Comparison of ENCODE assay signal across 16 cellular contexts in genomic region chr5:31982027-31982426, GRCh38.
DNase-seq lines count a peak whose midpoint lies in the region; ATAC-seq, FAIRE-seq and TF ChIP-seq lines count a peak whose summit lies in the region.
"Had no signal": no experiment of that assay in that cellular context is flagged by ENCODE, and none has a peak within 500 bp of the region (broad histone marks: within the 10 kb centered on the region; RNA-seq: fewer than 3 reads in every experiment).

No MANE protein-coding gene starts in this region.

- no peak overlapping the region for H3K9ac ChIP-seq in H1 (replicated peaks in 1 of 4; ENCODE audit: extremely low read depth in 1 of 4, low read depth in 3 of 4, low read length in 3 of 4)
- H3K9ac ChIP-seq: BLaER1 had no signal

- peak overlapping the region; percentile 17 for H3K27ac Mint-ChIP-seq in progenitor cell of endocrine pancreas

- H3K27ac ChIP-seq in H1 (ENCODE audit: low read depth, low read length): no peak overlapping the region
- no peak overlapping the region for H3K27ac ChIP-seq in sigmoid colon
- no peak overlapping the region for H3K27ac ChIP-seq in body of pancreas
- H3K27ac ChIP-seq: BLaER1 had no signal

- ATAC-seq in Right ventricle myocardium inferior: peak; percentile 45
- ATAC-seq in Right ventricle myocardium superior (ENCODE audit: poor library complexity): no peak
- no peak for ATAC-seq in body of pancreas
- ATAC-seq: HepG2 had no signal

- no peak for DNase-seq in Right ventricle myocardium inferior (ENCODE audit: missing footprints)
- no peak for DNase-seq in Right ventricle myocardium superior
- peak; percentile 16 for DNase-seq in NCI-H69 (lab: John Stamatoyannopoulos, UW)
- no peak for DNase-seq in H1 (ENCODE audit: low read depth in 1 of 2, low spot score in 2 of 2)
- DNase-seq in progenitor cell of endocrine pancreas (ENCODE audit: low spot score, unreplicated experiment): no peak
- DNase-seq in sigmoid colon: no peak
- DNase-seq in body of pancreas: no peak
- no peak for DNase-seq in erythroblast (lab: John Stamatoyannopoulos, UW)
- DNase-seq: 8988T, AML-193, DMS79, GOT3 had no signal

- CTCF ChIA-PET in H1 (lab: Charles Lee; ENCODE audit: partially characterized antibody): no interaction called here

- H3K4me3 ChIP-seq in H1 (ENCODE audit: extremely low read depth in 1 of 4, insufficient read depth in 2 of 4, low read depth in 3 of 4, low read length in 4 of 4) (no peak overlapping the region), sigmoid colon (no peak overlapping the region), body of pancreas (no peak overlapping the region)
- H3K4me3 ChIP-seq: BLaER1, HAP-1 had no signal

- H3K36me3 ChIP-seq in H1 (ENCODE audit: control insufficient read depth in 2 of 4, insufficient read depth in 4 of 4, low read length in 3 of 4): no peaks in the 10 kb centered on the region
- no peaks in the 10 kb centered on the region for H3K36me3 ChIP-seq in sigmoid colon
- H3K36me3 ChIP-seq in body of pancreas (replicated peaks in 1 of 2; ENCODE audit: insufficient read depth in 1 of 2, low read depth in 2 of 2): no peaks in the 10 kb centered on the region
- H3K36me3 ChIP-seq: BLaER1, HAP-1 had no signal

- H2AK5ac ChIP-seq in H1 (ENCODE audit: low read depth, low read length): peak overlapping the region; percentile 70; the same call in 1 of the 2 replicates

- H4K20me1 ChIP-seq in H1 (replicated peaks in 1 of 2; ENCODE audit: control insufficient read depth in 1 of 2, insufficient read depth in 2 of 2, low read length in 2 of 2): no peaks in the 10 kb centered on the region
- H4K20me1 ChIP-seq: BLaER1 had no signal

- no peaks in the 10 kb centered on the region for H3K4me1 Mint-ChIP-seq in progenitor cell of endocrine pancreas (ENCODE audit: low read depth)

- no peak overlapping the region for H2BK5ac ChIP-seq in H1 (ENCODE audit: low read depth, low read length)

- no peak overlapping the region for H4K5ac ChIP-seq in H1 (ENCODE audit: insufficient read length, low read depth, low read length)

- H2BK15ac ChIP-seq in H1 (ENCODE audit: low read length): peak overlapping the region; percentile 93; the same call in 1 of the 2 replicates

- peaks cover 0 to 3% (median 0%) of the 10 kb centered on the region in 4 experiments; a peak in 1 of 7 replicates for H3K4me1 ChIP-seq in H1 (replicated peaks in 1 of 4; ENCODE audit: control insufficient read depth in 3 of 4, insufficient read depth in 4 of 4, low read length in 3 of 4)
- peaks cover 0 to 8% (median 0%) of the 10 kb centered on the region in 4 donors for H3K4me1 ChIP-seq in sigmoid colon
- H3K4me1 ChIP-seq in body of pancreas: no peaks in the 10 kb centered on the region
- H3K4me1 ChIP-seq: BLaER1 had no signal

- no peak overlapping the region for H2AFZ ChIP-seq in H1 (ENCODE audit: low read length)

- no peak overlapping the region for H2BK20ac ChIP-seq in H1 (ENCODE audit: low read length)

- H3K79me2 ChIP-seq in H1 (ENCODE audit: control insufficient read depth in 1 of 2, insufficient read depth in 2 of 2, low read length in 2 of 2): no peaks in the 10 kb centered on the region

- TF ChIP-seq EP300 in H1 (IDR thresholded peaks at IDR 0.05; ENCODE audit: borderline replicate concordance in 1 of 2, low read depth in 2 of 2, low read length in 2 of 2): no peak
- TF ChIP-seq EP300 in sigmoid colon (IDR thresholded peaks at IDR 0.05): no peak

- no peaks in the 10 kb centered on the region for H3K79me1 ChIP-seq in H1 (ENCODE audit: low read depth, low read length)

- H3K27me3 ChIP-seq in H1 (replicated peaks in 1 of 4; ENCODE audit: control insufficient read depth in 3 of 4, extremely low read depth in 1 of 4, insufficient read depth in 3 of 4, low read length in 3 of 4): no peaks in the 10 kb centered on the region
- H3K27me3 ChIP-seq in sigmoid colon: no peaks in the 10 kb centered on the region
- H3K27me3 ChIP-seq in body of pancreas: no peaks in the 10 kb centered on the region
- H3K27me3 ChIP-seq: BLaER1 had no signal

- TF ChIP-seq CTCF in H1 (IDR thresholded peaks at IDR 0.05; ENCODE audit: control extremely low read depth in 1 of 3, insufficient read depth in 1 of 3, low read depth in 1 of 3, low read length in 3 of 3) (no peak), progenitor cell of endocrine pancreas (IDR thresholded peaks at IDR 0.05; ENCODE audit: unreplicated experiment) (no peak), sigmoid colon (IDR thresholded peaks at IDR 0.05) (no peak), body of pancreas (IDR thresholded peaks at IDR 0.05) (no peak)

- H3K9me3 Mint-ChIP-seq in progenitor cell of endocrine pancreas (ENCODE audit: low read depth): no peaks in the 10 kb centered on the region

- no peak overlapping the region for H2BK12ac ChIP-seq in H1 (ENCODE audit: low read depth, low read length)

- intact Hi-C loops in Right ventricle myocardium inferior (cut with DNase I): no loop called here
- intact Hi-C loops in Right ventricle myocardium superior (cut with DNase I): no loop called here
- intact Hi-C loops in sigmoid colon (cut with DNase I): no loop called here
- intact Hi-C loops in body of pancreas (cut with DNase I): no loop called here

- no peak overlapping the region for H3K14ac ChIP-seq in H1 (ENCODE audit: insufficient read length)

- no peak for TF ChIP-seq POLR2A in H1 (IDR thresholded peaks at IDR 0.05; ENCODE audit: control extremely low read depth in 1 of 2, low read depth in 2 of 2, low read length in 2 of 2)
- TF ChIP-seq POLR2A in sigmoid colon (IDR thresholded peaks at IDR 0.05): no peak
- no peak for TF ChIP-seq POLR2A in body of pancreas (IDR thresholded peaks at IDR 0.05)
- no peak for TF ChIP-seq POLR2A in erythroblast (IDR thresholded peaks at IDR 0.05; ENCODE audit: low read length)

- H4K91ac ChIP-seq in H1 (replicated peaks; ENCODE audit: insufficient read length, low read length): no peak overlapping the region

- H4K8ac ChIP-seq in H1 (ENCODE audit: extremely low read depth, insufficient read depth, low read length): no peak overlapping the region

- H3K27me3 Mint-ChIP-seq in progenitor cell of endocrine pancreas: no peaks in the 10 kb centered on the region

- WGBS in H1 (ENCODE audit: extremely low coverage in 1 of 2, insufficient coverage in 1 of 2, insufficient read length in 1 of 2, insufficient replicate concordance in 2 of 2, low coverage in 1 of 2, low lambda C conversion rate in 2 of 2, missing lambda C conversion rate in 1 of 2), 2 experiments: 90% methylated on average over 6 of the region's 6 CpGs; no CpG with 5 or more reads in 1 of the 2 experiments
- 63 to 91% methylated on average over 6 of the region's 6 CpGs for WGBS in sigmoid colon, 2 donors
- 79% methylated on average over 6 of the region's 6 CpGs for WGBS in body of pancreas, 2 donors

- no peaks in the 10 kb centered on the region for H3K36me3 Mint-ChIP-seq in progenitor cell of endocrine pancreas (ENCODE audit: insufficient read depth)

- H3K56ac ChIP-seq in H1 (replicated peaks; ENCODE audit: insufficient read length, low read depth, low read length): no peak overlapping the region

- FAIRE-seq in H1 (lab: Jason Lieb, UNC): no peak
- FAIRE-seq: GM12891, HepG2 had no signal

- no peak overlapping the region for H2BK120ac ChIP-seq in H1 (replicated peaks; ENCODE audit: low read depth, low read length)

- no peak overlapping the region for H3K23ac ChIP-seq in H1 (ENCODE audit: insufficient read length)

- no peak overlapping the region for H3K18ac ChIP-seq in H1 (ENCODE audit: extremely low read depth, low read length)

- 0 out of 4 replicates have a peak, but pooled peaks cover 0 to under 1% of the 10 kb centered on the region in 2 experiments for H3K9me3 ChIP-seq in H1 (ENCODE audit: insufficient read depth in 2 of 2, low read depth in 1 of 2, low read length in 1 of 2)
- no peaks in the 10 kb centered on the region for H3K9me3 ChIP-seq in sigmoid colon
- H3K9me3 ChIP-seq in body of pancreas: no peaks in the 10 kb centered on the region
- H3K9me3 ChIP-seq: BLaER1, HAP-1 had no signal

- no peak overlapping the region for H3K4me2 ChIP-seq in H1 (ENCODE audit: insufficient read depth in 1 of 2, low read depth in 2 of 2, low read length in 2 of 2)
- H3K4me2 ChIP-seq: BLaER1 had no signal

- no peaks in the 10 kb centered on the region for H3K23me2 ChIP-seq in H1 (ENCODE audit: low read depth, low read length)

- no peak overlapping the region for H3K4ac ChIP-seq in H1 (replicated peaks; ENCODE audit: insufficient read length, low read depth, low read length)

- no peak overlapping the region for H3K4me3 Mint-ChIP-seq in progenitor cell of endocrine pancreas (ENCODE audit: low read depth)

- POLR2A ChIA-PET in H1 (lab: Charles Lee; ENCODE audit: partially characterized antibody): no interaction called here

- no peak for TF ChIP-seq RAD21 in H1 (IDR thresholded peaks at IDR 0.05 in 1 of 2, conservative IDR thresholded peaks at IDR 0.05 in 1 of 2; ENCODE audit: low read depth in 2 of 2, low read length in 2 of 2)

TF ChIP-seq in H1, 55 proteins besides CTCF, POLR2A, EP300 and RAD21:
- no peak for TF ChIP-seq SP2 (IDR thresholded peaks at IDR 0.05; ENCODE audit: low read length)
- TF ChIP-seq JUND (IDR thresholded peaks at IDR 0.05; ENCODE audit: low read length): no peak
TF ChIP-seq in H1: peak in this region for 0.
